29 cellular contexts compared by ENCODE assay signal in genomic region chr19:46191356-46191755, GRCh38. TPM values are rescaled to one million over a fixed set of nuclear protein-coding genes. Genes with fewer than 3 reads are reported as not detected.
"Had no signal": no experiment of that assay in that cellular context is flagged by ENCODE, and none has a peak within 500 bp of the region (broad histone marks: within the 10 kb centered on the region; RNA-seq: fewer than 3 reads in every experiment).

No MANE protein-coding gene starts in this region.

- ATAC-seq: activated CD4-positive, CD25-positive, alpha-beta regulatory T cell treated with anti-CD3 and anti-CD28 coated beads, Interleukin-2, amount 50 U/mL, for 24 hours; activated CD8-positive, alpha-beta T cell treated with anti-CD3 and anti-CD28 coated beads, Interleukin-2, amount 10 ng/mL, durations not matched to agents 7 days and 5 days; Panc1 had no signal

- H3K9me3 ChIP-seq: adrenal gland, breast epithelium, MG63, SJCRH30, SK-N-SH had no signal

- H3K4me3 Mint-ChIP-seq: activated CD8-positive, alpha-beta T cell treated with anti-CD3 and anti-CD28 coated beads, Interleukin-2, amount 10 ng/mL, durations not matched to agents 7 days and 5 days; activated naive CD8-positive, alpha-beta T cell treated with anti-CD3 and anti-CD28 coated beads, Interleukin-2, amount 10 ng/mL, durations not matched to agents 7 days and 5 days; central memory CD8-positive, alpha-beta T cell had no signal

- DNase-seq: activated CD4-positive, alpha-beta T cell treated with anti-CD3 and anti-CD28 coated beads for 4 hours; activated CD8-positive, alpha-beta memory T cell treated with anti-CD3 and anti-CD28 coated beads, Interleukin-2, amount 50 U/mL, for 48 hours; activated CD8-positive, alpha-beta T cell treated with anti-CD3 and anti-CD28 coated beads, Interleukin-2, amount 10 ng/mL, durations not matched to agents 7 days and 5 days; activated naive CD4-positive, alpha-beta T cell treated with anti-CD3 and anti-CD28 coated beads, Interleukin-2, amount 50 U/mL, for 16 hours; activated naive CD8-positive, alpha-beta T cell treated with anti-CD3 and anti-CD28 coated beads, Interleukin-2, amount 10 ng/mL, durations not matched to agents 7 days and 5 days; activated T-cell treated with anti-CD3 and anti-CD28 coated beads, Interleukin-2, amount 50 U/mL, for 1 hour; anterior cingulate cortex; MG63; NCI-H1105; NCI-H1436; NCI-H1694 treated with DMSO at 0.1 percent for 48 hours; NCI-H2029 treated with DMSO at 0.1 percent for 48 hours; NCI-H345; NCI-H510A; NCI-H526 treated with DMSO at 0.1 percent for 48 hours; NCI-H82; Right ventricle myocardium superior; RPMI8226; SJCRH30; SK-N-SH; T-helper 1 cell had no signal

- H3K4me2 ChIP-seq: SK-N-SH had no signal

- H3K36me3 Mint-ChIP-seq: activated naive CD8-positive, alpha-beta T cell treated with anti-CD3 and anti-CD28 coated beads, Interleukin-2, amount 10 ng/mL, durations not matched to agents 7 days and 5 days had no signal

- H3K36me3 ChIP-seq: adrenal gland, breast epithelium, MG63, SJCRH30 had no signal

- H3K27ac ChIP-seq: breast epithelium, SJCRH30, VCaP had no signal

- H3K4me1 Mint-ChIP-seq: activated naive CD8-positive, alpha-beta T cell treated with anti-CD3 and anti-CD28 coated beads, Interleukin-2, amount 10 ng/mL, durations not matched to agents 7 days and 5 days; central memory CD8-positive, alpha-beta T cell had no signal

- H3K4me1 ChIP-seq: breast epithelium, SJCRH30 had no signal

- H3K4me3 ChIP-seq: adrenal gland, breast epithelium, MG63, SJCRH30 had no signal

- H3K9me3 Mint-ChIP-seq: activated naive CD8-positive, alpha-beta T cell treated with anti-CD3 and anti-CD28 coated beads, Interleukin-2, amount 10 ng/mL, durations not matched to agents 7 days and 5 days; central memory CD8-positive, alpha-beta T cell had no signal

- H3K9ac ChIP-seq: SK-N-SH had no signal

- H3K27ac Mint-ChIP-seq: activated CD8-positive, alpha-beta T cell treated with anti-CD3 and anti-CD28 coated beads, Interleukin-2, amount 10 ng/mL, durations not matched to agents 7 days and 5 days; activated naive CD8-positive, alpha-beta T cell treated with anti-CD3 and anti-CD28 coated beads, Interleukin-2, amount 10 ng/mL, durations not matched to agents 7 days and 5 days had no signal

- H3K9me2 ChIP-seq: SK-N-SH had no signal

RNA-seq across cellular contexts. Expression of gene IGFL1, which starts 38.2 kb away (rescaled TPM):
- total RNA-seq: activated CD8-positive, alpha-beta T cell treated with anti-CD3 and anti-CD28 coated beads, Interleukin-2, amount 10 ng/mL, durations not matched to agents 7 days and 5 days; activated naive CD8-positive, alpha-beta T cell treated with anti-CD3 and anti-CD28 coated beads, Interleukin-2, amount 10 ng/mL, durations not matched to agents 7 days and 5 days; adrenal gland; breast epithelium; OCI-LY7; Right ventricle myocardium superior; SJCRH30; T-helper 2 cell treated with Interferon-gamma antibody and Interleukin-4, amounts not matched to agents 100 ng/mL and 5 ng/mL, for 36 hours had no signal
- polyA plus RNA-seq: adrenal gland, SK-N-SH had no signal

RNA-seq across cellular contexts. Expression of gene IGFL2, which starts 43.3 kb away (rescaled TPM):
- total RNA-seq: activated CD8-positive, alpha-beta T cell treated with anti-CD3 and anti-CD28 coated beads, Interleukin-2, amount 10 ng/mL, durations not matched to agents 7 days and 5 days; activated naive CD8-positive, alpha-beta T cell treated with anti-CD3 and anti-CD28 coated beads, Interleukin-2, amount 10 ng/mL, durations not matched to agents 7 days and 5 days; adrenal gland; breast epithelium; OCI-LY7; Right ventricle myocardium superior; SJCRH30 had no signal
- polyA plus RNA-seq: adrenal gland had no signal
